ENCODE assay signal across 8 cellular contexts in genomic region chr21:32411366-32412161, GRCh38. TPM values are rescaled to one million over a fixed set of nuclear protein-coding genes. Genes with fewer than 3 reads are reported as not detected.
DNase-seq lines count a peak whose midpoint lies in the region; ATAC-seq and TF ChIP-seq lines count a peak whose summit lies in the region.

No MANE protein-coding gene starts in this region.

- ATAC-seq in central memory CD8-positive, alpha-beta T cell (replicated peaks; ENCODE audit: extremely low read depth, poor library complexity, severe bottlenecking): peak; percentile 41
- ATAC-seq in HG03520 (IDR thresholded peaks at IDR 0.05; ENCODE audit: unreplicated experiment) (no peak), HG02885 (IDR thresholded peaks at IDR 0.05; ENCODE audit: poor library complexity, unreplicated experiment) (no peak)

- no peaks in the 10 kb centered on the region for H3K36me3 ChIP-seq in A673 (ENCODE audit: insufficient read depth, low read length, poor library complexity, severe bottlenecking)

- intact Hi-C loops in A673 (cut with micrococcal nuclease; ENCODE audit: unreplicated experiment): no loop called here

- TF ChIP-seq CTCF in A673 (conservative IDR thresholded peaks at IDR 0.05; ENCODE audit: low read depth, low read length): no peak

- peaks cover 7 to 13% (median 7%) of the 10 kb centered on the region in 3 donors for H3K4me1 Mint-ChIP-seq in IgD-negative memory B cell
- peaks cover 74% of the 10 kb centered on the region for H3K4me1 Mint-ChIP-seq in central memory CD8-positive, alpha-beta T cell

- H3K27ac ChIP-seq in A673 (ENCODE audit: low read depth, low read length, poor library complexity, severe bottlenecking): peak overlapping the region; percentile 79

- no TSS peak for BruUV-seq in A673 (replicated peaks; lab: Mats Ljungman, UMichigan)

- CTCF ChIA-PET in A673 (lab: Charles Lee): interaction anchor here (0.5 to 1.1 kb wide), 2 partner anchors 126 to 189 kb away, joined by 6 to 30 read pairs; no protein-coding TSS in a partner anchor

- peaks cover 35% of the 10 kb centered on the region for H3K27me3 Mint-ChIP-seq in IgD-negative memory B cell
- no peaks in the 10 kb centered on the region for H3K27me3 Mint-ChIP-seq in central memory CD8-positive, alpha-beta T cell

- H3K9me3 ChIP-seq in A673 (ENCODE audit: low read depth, low read length, poor library complexity, severe bottlenecking): no peaks in the 10 kb centered on the region

- H3K4me1 ChIP-seq in A673 (ENCODE audit: insufficient read depth, low read length, poor library complexity, severe bottlenecking): peaks cover 17% of the 10 kb centered on the region

- H3K27ac Mint-ChIP-seq in IgD-negative memory B cell: peak overlapping the region; percentile 25 to 90 (median 54)
- peak overlapping the region; percentile 79 for H3K27ac Mint-ChIP-seq in central memory CD8-positive, alpha-beta T cell (ENCODE audit: low read depth)

- no peaks in the 10 kb centered on the region for H3K27me3 ChIP-seq in A673 (replicated peaks; ENCODE audit: insufficient read depth, low read depth, low read length, poor library complexity)

- H3K4me3 ChIP-seq in A673 (ENCODE audit: low read depth, low read length, poor library complexity, severe bottlenecking): peak overlapping the region; percentile 67

- POLR2A ChIA-PET in A673 (lab: Charles Lee; ENCODE audit: low non-redundant PET): interaction anchor here (0.5 kb wide), 1 partner anchor 103 kb away, joined by 4 read pairs; no protein-coding TSS in a partner anchor

- no peaks in the 10 kb centered on the region for H3K36me3 Mint-ChIP-seq in IgD-negative memory B cell
- peaks cover 12% of the 10 kb centered on the region for H3K36me3 Mint-ChIP-seq in central memory CD8-positive, alpha-beta T cell (ENCODE audit: insufficient read depth)

- DNase-seq in A673 (ENCODE audit: low spot score) (peak; percentile 76), kidney tubule cell (ENCODE audit: low spot score) (peak; percentile 52)
- DNase-seq in activated CD4-positive, CD25-positive, alpha-beta regulatory T cell (lab: John Stamatoyannopoulos, UW): peak; percentile 16 to 30 (median 24)
- DNase-seq in central memory CD8-positive, alpha-beta T cell (ENCODE audit: low spot score in 2 of 2): peak; percentile 35 to 41
- DNase-seq in stimulated activated CD4-positive, alpha-beta T cell treated with anti-CD3 and anti-CD28 coated beads, Interleukin-12 subunit alpha, Interleukin-12 subunit beta, amount 100 ng/mL, for 4 hours: peak; percentile 62

- peak overlapping the region; percentile 86 to 95 (median 92) for H3K4me3 Mint-ChIP-seq in IgD-negative memory B cell
- peak overlapping the region; percentile 92 for H3K4me3 Mint-ChIP-seq in central memory CD8-positive, alpha-beta T cell

- H3K9me3 Mint-ChIP-seq in IgD-negative memory B cell: no peaks in the 10 kb centered on the region
- H3K9me3 Mint-ChIP-seq in central memory CD8-positive, alpha-beta T cell: peaks cover 6% of the 10 kb centered on the region

RNA-seq across cellular contexts. Expression of gene EVA1C, which starts 0.9 kb away (rescaled TPM):
- total RNA-seq in A673 (2021): 4.3 and 7.2 TPM in 2 replicates
- 3.2 TPM for polyA plus RNA-seq in IgD-negative memory B cell

RNA-seq across cellular contexts. Expression of gene URB1, which starts 18.8 kb away (rescaled TPM):
- total RNA-seq in A673 (2021): 27.8 and 30.5 TPM in 2 replicates
- polyA plus RNA-seq in IgD-negative memory B cell: 1.8 TPM

Comparison
In these comparisons a context has a peak if more than half of its experiments do, and no peak if none do; other contexts are left out.
1. DNase-seq: peak in every context shown above with its lines; median percentile 76 in A673; 62 in stimulated activated CD4-positive, alpha-beta T cell treated with anti-CD3 and anti-CD28 coated beads, Interleukin-12 subunit alpha, Interleukin-12 subunit beta, amount 100 ng/mL, for 4 hours; 52 in kidney tubule cell; 38 in central memory CD8-positive, alpha-beta T cell; 24 in activated CD4-positive, CD25-positive, alpha-beta regulatory T cell.